In genomic region chr15:56978898-56979662, GRCh38 we compare ENCODE assay signal across 16 cellular contexts.
A peak's percentile ranks its signal among the peaks of the same experiment; 100 is the strongest.
DNase-seq lines count a peak whose midpoint lies in the region; ATAC-seq, FAIRE-seq and TF ChIP-seq lines count a peak whose summit lies in the region.
"Had no signal": no experiment of that assay in that cellular context is flagged by ENCODE, and none has a peak within 500 bp of the region (broad histone marks: within the 10 kb centered on the region; RNA-seq: fewer than 3 reads in every experiment).

No MANE protein-coding gene starts in this region.

- TF ChIP-seq RAD21 in liver (IDR thresholded peaks at IDR 0.05), result no peak

- H3K27ac ChIP-seq in liver (ENCODE audit: low read depth in 1 of 2, low read length in 2 of 2) (no peak overlapping the region), spleen (no peak overlapping the region)

- no peak for FAIRE-seq in bronchial epithelial cell (lab: Jason Lieb, UNC)

- H3K4me3 ChIP-seq in bronchial epithelial cell (ENCODE audit: low read depth, low read length) (no peak overlapping the region), liver (ENCODE audit: low read depth in 1 of 3, low read length in 3 of 3) (no peak overlapping the region), spleen (no peak overlapping the region)
- H3K4me3 ChIP-seq: lung had no signal

- peaks cover 3 to 11% (median 6%) of the 10 kb centered on the region in 4 donors for H3K4me1 ChIP-seq in liver (ENCODE audit: control insufficient read depth in 4 of 4, insufficient read depth in 4 of 4, low read length in 3 of 4)
- peaks cover 0 to 44% (median 15%) of the 10 kb centered on the region in 6 donors for H3K4me1 ChIP-seq in spleen

- WGBS in liver, result 84% methylated on average over 2 of the region's 2 CpGs
- WGBS in spleen, 5 donors, result 90 to 94% (median 91%) methylated on average over 2 of the region's 2 CpGs

- TF ChIP-seq CTCF in bronchial epithelial cell (IDR thresholded peaks at IDR 0.05; ENCODE audit: insufficient read depth, low read length, severe bottlenecking) (no peak), liver (IDR thresholded peaks at IDR 0.05; ENCODE audit: low read depth, low read length, missing input control) (no peak), spleen (IDR thresholded peaks at IDR 0.05 in 8 of 11, conservative IDR thresholded peaks at IDR 0.05 in 3 of 11) (no peak)

- DNase-seq in EH (ENCODE audit: low read depth) (peak; percentile 77), LoVo (ENCODE audit: low spot score) (peak; percentile 40), bronchial epithelial cell (ENCODE audit: low read depth) (peak; percentile 93), UCSD-AML1 (lab: John Stamatoyannopoulos, UW; ENCODE audit: unreplicated experiment) (no peak), spleen (no peak)
- DNase-seq in activated CD8-positive, alpha-beta memory T cell treated with anti-CD3 and anti-CD28 coated beads, Interleukin-2, amount 50 U/mL, for 48 hours, result no peak
- DNase-seq: activated CD4-positive, alpha-beta T cell treated with anti-CD3 and anti-CD28 coated beads for 1 hour; activated CD8-positive, alpha-beta memory T cell treated with anti-CD3 and anti-CD28 coated beads, Interleukin-2, amount 50 U/mL, for 4 hours; activated naive CD4-positive, alpha-beta T cell treated with Interleukin-2 at 50 U/mL for 16 hours; Calu3; stimulated activated CD4-positive, alpha-beta T cell treated with anti-CD3 and anti-CD28 coated beads, Interleukin-2, amount 100 ng/mL, for 24 hours had no signal

- H3K27me3 ChIP-seq in bronchial epithelial cell (ENCODE audit: control insufficient read depth, insufficient read depth, low read length), result no peaks in the 10 kb centered on the region
- H3K27me3 ChIP-seq in liver (ENCODE audit: control insufficient read depth in 4 of 4, insufficient read depth in 4 of 4, low read length in 3 of 4), result no peaks in the 10 kb centered on the region
- H3K27me3 ChIP-seq in spleen (replicated peaks in 1 of 7), result no peaks in the 10 kb centered on the region

- H3K9ac ChIP-seq in liver (ENCODE audit: low read depth in 1 of 2, low read length in 2 of 2), result no peak overlapping the region

- ATAC-seq in HG02798 (IDR thresholded peaks at IDR 0.05; ENCODE audit: poor library complexity, unreplicated experiment), result no peak
- ATAC-seq: natural killer cell treated with Interleukin-12 subunit alpha and Interleukin-12 subunit beta and Interleukin-15 and Interleukin-18, amount 100 ng/mL, for 72 hours; Right ventricle myocardium inferior had no signal

- no peaks in the 10 kb centered on the region for H3K9me3 ChIP-seq in liver (ENCODE audit: control insufficient read depth in 4 of 4, low read length in 3 of 4)
- no peaks in the 10 kb centered on the region for H3K9me3 ChIP-seq in spleen

- intact Hi-C loops in spleen (cut with DNase I; ENCODE audit: low total_unique reads), result no loop called here

- no peak for TF ChIP-seq POLR2A in spleen (IDR thresholded peaks at IDR 0.05)

- H3K36me3 ChIP-seq in bronchial epithelial cell (ENCODE audit: control insufficient read depth, insufficient read depth, low read length), result no peaks in the 10 kb centered on the region
- no peaks in the 10 kb centered on the region for H3K36me3 ChIP-seq in liver (ENCODE audit: control insufficient read depth in 4 of 4, insufficient read depth in 3 of 4, low read depth in 1 of 4, low read length in 3 of 4)
- no peaks in the 10 kb centered on the region for H3K36me3 ChIP-seq in spleen

TF ChIP-seq in liver, 16 proteins besides CTCF, POLR2A, EP300 and RAD21:
- no peak for TF ChIP-seq NR2F2 (IDR thresholded peaks at IDR 0.05)
- TF ChIP-seq FOXA2 (IDR thresholded peaks at IDR 0.05), result peak; percentile 35

Comparison
In these comparisons a context has a peak if more than half of its experiments do, and no peak if none do; other contexts are left out.
1. DNase-seq: peak in EH (single experiment), LoVo (single experiment) and bronchial epithelial cell (single experiment); none in activated CD8-positive, alpha-beta memory T cell treated with anti-CD3 and anti-CD28 coated beads, Interleukin-2, amount 50 U/mL, for 48 hours (single experiment), UCSD-AML1 (single experiment) and spleen (single experiment).